8 cellular contexts compared by ENCODE assay signal in the genomic region with DNA sequence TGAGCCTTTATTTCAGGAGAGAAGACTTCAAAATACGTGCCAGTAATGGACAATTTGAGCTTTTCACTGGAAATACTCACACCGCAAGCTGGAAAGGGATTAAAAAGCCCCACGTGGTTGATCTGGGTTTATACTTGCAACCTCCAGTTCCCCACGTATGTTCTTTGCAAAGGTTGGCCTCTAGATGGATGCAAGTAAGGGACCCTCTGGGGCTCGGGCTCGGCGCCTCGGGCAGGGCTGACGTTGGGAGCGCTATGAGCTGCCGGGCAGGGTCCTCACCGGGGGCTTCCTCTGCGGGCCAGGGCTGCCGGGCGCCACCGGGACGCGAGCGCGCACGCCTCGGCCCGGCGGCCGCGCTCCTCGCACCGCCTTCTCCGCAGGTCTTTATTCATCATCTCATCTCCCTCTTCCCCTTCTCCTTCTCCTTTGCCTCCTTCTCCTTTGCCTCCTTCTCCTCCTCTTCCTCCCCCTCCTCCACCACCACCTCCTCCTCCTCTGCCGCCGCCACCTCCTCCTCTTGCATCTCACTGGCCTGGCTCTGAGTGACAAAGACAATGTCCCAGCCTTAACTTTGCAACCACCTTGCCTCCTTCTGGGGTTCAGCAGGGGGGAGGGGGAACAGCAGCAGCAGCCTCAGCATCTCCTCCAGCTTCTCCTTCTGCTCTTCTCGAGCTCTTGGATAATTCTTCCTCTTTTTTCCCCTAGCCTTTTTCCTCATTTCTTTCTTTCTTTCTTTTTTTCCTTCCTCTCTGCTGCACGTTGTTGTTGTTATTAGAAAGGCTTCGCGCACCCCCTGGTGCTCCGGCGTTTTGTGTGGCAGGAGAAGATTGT. TPM values are rescaled to one million over a fixed set of nuclear protein-coding genes. Genes with fewer than 3 reads are reported as not detected.
A peak's percentile ranks its signal among the peaks of the same experiment; 100 is the strongest.
DNase-seq lines count a peak whose midpoint lies in the region; ATAC-seq, FAIRE-seq and TF ChIP-seq lines count a peak whose summit lies in the region.

No MANE protein-coding gene starts in this region.

- peaks cover 85% of the 10 kb centered on the region for H3K27me3 Mint-ChIP-seq in stimulated activated naive CD8-positive, alpha-beta T cell treated with anti-CD3 and anti-CD28 coated beads, Interleukin-15, amount 100 ng/mL, for 72 hours

- H3K27ac Mint-ChIP-seq in stimulated activated naive CD8-positive, alpha-beta T cell treated with anti-CD3 and anti-CD28 coated beads, Interleukin-15, amount 100 ng/mL, for 72 hours = no peak overlapping the region

- peak overlapping the region; percentile 78 to 79 for H3K9ac ChIP-seq in kidney (ENCODE audit: low read length in 2 of 2)

- H3K9me3 Mint-ChIP-seq in stimulated activated naive CD8-positive, alpha-beta T cell treated with anti-CD3 and anti-CD28 coated beads, Interleukin-15, amount 100 ng/mL, for 72 hours = no peaks in the 10 kb centered on the region

- H3K4me3 ChIP-seq in breast epithelium (peak overlapping the region; percentile 65 to 77 (median 66)), kidney (ENCODE audit: low read length in 2 of 2) (peak overlapping the region; percentile 83 to 90)

- ATAC-seq in stimulated activated naive CD8-positive, alpha-beta T cell treated with anti-CD3 and anti-CD28 coated beads, Interleukin-15, amount 100 ng/mL, for 72 hours = no peak
- ATAC-seq in HG03378 (IDR thresholded peaks at IDR 0.05; ENCODE audit: unreplicated experiment) = no peak

- no peaks in the 10 kb centered on the region for H3K9me3 ChIP-seq in breast epithelium
- no peaks in the 10 kb centered on the region for H3K9me3 ChIP-seq in kidney (ENCODE audit: control insufficient read depth in 1 of 2, low read length in 2 of 2)

- H3K27ac ChIP-seq in breast epithelium (peak overlapping the region; percentile 92), kidney (ENCODE audit: low read depth in 2 of 2, low read length in 2 of 2) (peak overlapping the region; percentile 83 to 90)

- TF ChIP-seq CTCF in breast epithelium (IDR thresholded peaks at IDR 0.05) (no peak), kidney (IDR thresholded peaks at IDR 0.05; ENCODE audit: borderline replicate concordance, extremely low read depth, insufficient read depth) (no peak)

- TF ChIP-seq POLR2A in breast epithelium (IDR thresholded peaks at IDR 0.05) = no peak

- peaks cover 45% of the 10 kb centered on the region for H3K4me1 Mint-ChIP-seq in stimulated activated naive CD8-positive, alpha-beta T cell treated with anti-CD3 and anti-CD28 coated beads, Interleukin-15, amount 100 ng/mL, for 72 hours

- H3K4me3 Mint-ChIP-seq in stimulated activated naive CD8-positive, alpha-beta T cell treated with anti-CD3 and anti-CD28 coated beads, Interleukin-15, amount 100 ng/mL, for 72 hours = peak overlapping the region; percentile 72 to 75

- peaks cover 0 to 4% of the 10 kb centered on the region in 2 donors for H3K27me3 ChIP-seq in breast epithelium

- H3K4me1 ChIP-seq in breast epithelium (peaks cover 0 to 3% of the 10 kb centered on the region in 2 donors), kidney (ENCODE audit: control insufficient read depth in 1 of 2, insufficient read depth in 1 of 2, low read depth in 1 of 2, low read length in 2 of 2) (peaks cover 0 to 13% of the 10 kb centered on the region in 2 donors)

- DNase-seq in SKM-1 treated with dmso at 0.1 percent for 144 hours (lab: John Stamatoyannopoulos, UW; ENCODE audit: unreplicated experiment) = peak; percentile 5
- no peak for DNase-seq in SKM-1 (lab: John Stamatoyannopoulos, UW; ENCODE audit: unreplicated experiment)
- DNase-seq in NCI-H2171 (lab: John Stamatoyannopoulos, UW) = peak; percentile 59
- DNase-seq in breast epithelium (ENCODE audit: low spot score in 2 of 2) = peak in 1 of 2 donors; percentile 40
- peak; percentile 75 for DNase-seq in kidney
- no peak for DNase-seq in stimulated activated naive CD8-positive, alpha-beta T cell treated with anti-CD3 and anti-CD28 coated beads, Interleukin-15, amount 100 ng/mL, for 72 hours
- no peak for DNase-seq in activated CD4-positive, CD25-positive, alpha-beta regulatory T cell (lab: John Stamatoyannopoulos, UW)

- H3K36me3 ChIP-seq in breast epithelium = no peaks in the 10 kb centered on the region
- no peaks in the 10 kb centered on the region for H3K36me3 ChIP-seq in kidney (ENCODE audit: control insufficient read depth in 1 of 2, insufficient read depth in 2 of 2, low read length in 2 of 2)

- no peak for FAIRE-seq in kidney (lab: Jason Lieb, UNC)

- intact Hi-C loops in breast epithelium (cut with DNase I; ENCODE audit: low total_unique reads) = no loop called here
- intact Hi-C loops in kidney (cut with DNase I) = no loop called here

RNA-seq across cellular contexts. Expression of a gene that starts 0.6 kb away (rescaled TPM):
- total RNA-seq in breast epithelium = 10 to 100 TPM in 2 of 3 donors, 1 to 10 TPM in 1; 9.0 to 36.4 (median 20.6) TPM
- total RNA-seq in kidney = 47.0 TPM
- polyA plus RNA-seq in kidney (ENCODE audit: insufficient read depth, low read depth, low replicate concordance) = 1.8 TPM

Comparison
In these comparisons a context has a peak if more than half of its experiments do, and no peak if none do; other contexts are left out.
1. DNase-seq: peak in SKM-1 treated with dmso at 0.1 percent for 144 hours (single experiment), NCI-H2171 (single experiment) and kidney (single experiment); none in SKM-1 (single experiment), stimulated activated naive CD8-positive, alpha-beta T cell treated with anti-CD3 and anti-CD28 coated beads, Interleukin-15, amount 100 ng/mL, for 72 hours (0 of 2) and activated CD4-positive, CD25-positive, alpha-beta regulatory T cell (0 of 4).